27 cellular contexts compared by ENCODE assay signal in the genomic region with DNA sequence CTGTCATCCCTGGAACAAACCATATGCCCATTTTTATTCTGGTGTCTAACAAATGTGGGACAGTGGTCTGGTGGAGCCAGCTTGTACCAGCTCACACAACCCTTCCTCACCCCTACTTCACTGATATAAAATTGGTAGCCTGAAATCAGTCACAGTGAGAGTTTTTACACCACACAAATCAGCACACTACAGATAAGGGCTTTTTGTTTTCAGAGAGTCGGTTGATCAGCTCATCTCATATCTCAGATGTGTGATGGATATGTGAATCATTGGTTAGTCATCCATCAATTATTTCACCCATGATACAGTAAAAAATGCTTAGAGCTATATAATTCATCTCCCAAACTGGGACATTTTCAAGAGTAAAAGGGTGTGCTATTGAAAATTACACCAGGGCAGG.
"Had no signal": no experiment of that assay in that cellular context is flagged by ENCODE, and none has a peak within 500 bp of the region (broad histone marks: within the 10 kb centered on the region; RNA-seq: fewer than 3 reads in every experiment).

No MANE protein-coding gene starts in this region.

- H3K36me3 ChIP-seq: breast epithelium, esophagus squamous epithelium, gastrocnemius medialis, left ventricle myocardium inferior, neutrophil, ovary, right lobe of liver, tibial nerve had no signal

- H3K27me3 ChIP-seq: breast epithelium, esophagus squamous epithelium, gastrocnemius medialis, neutrophil, ovary, right lobe of liver, tibial nerve had no signal

- H3K9me3 Mint-ChIP-seq: activated CD4-positive, alpha-beta memory T cell treated with anti-CD3 and anti-CD28 coated beads for 36 hours; activated naive CD4-positive, alpha-beta T cell treated with anti-CD3 and anti-CD28 coated beads, Interleukin-2, amount 50 U/mL, for 24 hours; activated naive CD8-positive, alpha-beta T cell treated with anti-CD3 and anti-CD28 coated beads, Interleukin-2, amount 50 U/mL, for 24 hours; activated T-cell treated with anti-CD3 and anti-CD28 coated beads, Interleukin-2, amount 50 U/mL, for 24 hours; activated T-helper 2 cell treated with anti-CD3 and anti-CD28 coated beads, Interferon-gamma antibody, Interleukin-2, Interleukin-4, amounts not matched to agents 10 μg/mL and 5 μg/mL and 100 μg/mL, durations not matched to agents 14 hours and 24 hours and 36 hours; central memory CD8-positive, alpha-beta T cell had no signal

- H3K27ac ChIP-seq: breast epithelium, epithelial cell of prostate, esophagus squamous epithelium, gastrocnemius medialis, left ventricle myocardium inferior, neutrophil, ovary, right lobe of liver, tibial nerve had no signal

- H3K4me1 Mint-ChIP-seq: activated naive CD4-positive, alpha-beta T cell treated with anti-CD3 and anti-CD28 coated beads, Interleukin-2, amount 50 U/mL, for 24 hours; activated naive CD8-positive, alpha-beta T cell treated with anti-CD3 and anti-CD28 coated beads, Interleukin-2, amount 50 U/mL, for 24 hours; central memory CD8-positive, alpha-beta T cell; nephron had no signal

- H3K27ac Mint-ChIP-seq: activated CD4-positive, alpha-beta memory T cell treated with anti-CD3 and anti-CD28 coated beads for 36 hours; activated naive CD4-positive, alpha-beta T cell treated with anti-CD3 and anti-CD28 coated beads, Interleukin-2, amount 50 U/mL, for 24 hours; activated naive CD8-positive, alpha-beta T cell treated with anti-CD3 and anti-CD28 coated beads, Interleukin-2, amount 50 U/mL, for 24 hours; activated T-cell treated with anti-CD3 and anti-CD28 coated beads, Interleukin-2, amount 50 U/mL, for 24 hours; activated T-helper 2 cell treated with anti-CD3 and anti-CD28 coated beads, Interferon-gamma antibody, Interleukin-2, Interleukin-4, amounts not matched to agents 10 μg/mL and 5 μg/mL and 100 μg/mL, durations not matched to agents 14 hours and 24 hours and 36 hours; dendritic cell treated with granulocyte-macrophage colony-stimulating factor and Interleukin-4, amounts not matched to agents 40 ng/mL and 50 ng/mL, for 4 days; nephron; progenitor cell of endocrine pancreas had no signal

- H3K9me3 ChIP-seq: breast epithelium, esophagus squamous epithelium, gastrocnemius medialis, neutrophil, ovary, right lobe of liver, tibial nerve had no signal

- DNase-seq: activated CD4-positive, alpha-beta memory T cell treated with anti-CD3 and anti-CD28 coated beads for 36 hours; activated CD4-positive, alpha-beta T cell treated with anti-CD3 and anti-CD28 coated beads for 4 hours; activated CD4-positive, CD25-positive, alpha-beta regulatory T cell; activated CD8-positive, alpha-beta memory T cell treated with anti-CD3 and anti-CD28 coated beads, Interleukin-2, amount 50 U/mL, for 48 hours; activated naive CD8-positive, alpha-beta T cell treated with anti-CD3 and anti-CD28 coated beads, Interleukin-2, amount 50 U/mL, for 24 hours; activated T-cell treated with anti-CD3 and anti-CD28 coated beads, Interleukin-2, amount 50 U/mL, for 24 hours; amygdala; esophagus squamous epithelium; gastrocnemius medialis; glutamatergic neuron; islet precursor cell; left ventricle myocardium inferior; ovary; right lobe of liver; stimulated activated CD4-positive, alpha-beta T cell treated with anti-CD3 and anti-CD28 coated beads, Interleukin-2, amount 100 ng/mL, for 48 hours; stimulated activated naive CD4-positive, alpha-beta T cell treated with Interleukin-2 at 50 U/mL for 16 hours had no signal

- H3K4me3 ChIP-seq: breast epithelium, esophagus squamous epithelium, gastrocnemius medialis, left ventricle myocardium inferior, lung, ovary, right lobe of liver, tibial nerve had no signal

- H3K27me3 Mint-ChIP-seq: activated CD4-positive, alpha-beta memory T cell treated with anti-CD3 and anti-CD28 coated beads for 36 hours; activated naive CD4-positive, alpha-beta T cell treated with anti-CD3 and anti-CD28 coated beads, Interleukin-2, amount 50 U/mL, for 24 hours; activated naive CD8-positive, alpha-beta T cell treated with anti-CD3 and anti-CD28 coated beads, Interleukin-2, amount 50 U/mL, for 24 hours; activated T-cell treated with anti-CD3 and anti-CD28 coated beads, Interleukin-2, amount 50 U/mL, for 24 hours; central memory CD8-positive, alpha-beta T cell had no signal

- H3K4me1 ChIP-seq: breast epithelium, esophagus squamous epithelium, gastrocnemius medialis, left ventricle myocardium inferior, right lobe of liver, tibial nerve had no signal

- H3K36me3 Mint-ChIP-seq: activated CD4-positive, alpha-beta memory T cell treated with anti-CD3 and anti-CD28 coated beads for 36 hours; activated naive CD4-positive, alpha-beta T cell treated with anti-CD3 and anti-CD28 coated beads, Interleukin-2, amount 50 U/mL, for 24 hours had no signal

- ATAC-seq: activated naive CD8-positive, alpha-beta T cell treated with anti-CD3 and anti-CD28 coated beads, Interleukin-2, amount 50 U/mL, for 24 hours; gastrocnemius medialis; right lobe of liver had no signal

- H3K4me3 Mint-ChIP-seq: activated CD4-positive, alpha-beta memory T cell treated with anti-CD3 and anti-CD28 coated beads for 36 hours; activated naive CD4-positive, alpha-beta T cell treated with anti-CD3 and anti-CD28 coated beads, Interleukin-2, amount 50 U/mL, for 24 hours; activated naive CD8-positive, alpha-beta T cell treated with anti-CD3 and anti-CD28 coated beads, Interleukin-2, amount 50 U/mL, for 24 hours; activated T-cell treated with anti-CD3 and anti-CD28 coated beads, Interleukin-2, amount 50 U/mL, for 24 hours; central memory CD8-positive, alpha-beta T cell; dendritic cell treated with granulocyte-macrophage colony-stimulating factor and Interleukin-4, amounts not matched to agents 40 ng/mL and 50 ng/mL, for 4 days; nephron had no signal
